ENCODE assay signal across 2 cellular contexts in genomic region chr9:110006657-110007056, GRCh38.
TF ChIP-seq lines count a peak whose summit lies in the region.

No MANE protein-coding gene starts in this region.

TF ChIP-seq in IMR-90, 13 proteins besides CTCF, POLR2A, EP300 and RAD21:
- TF ChIP-seq CHD1 (IDR thresholded peaks at IDR 0.05; ENCODE audit: low read depth, low read length) (no peak), MAFK (IDR thresholded peaks at IDR 0.05; ENCODE audit: low read depth, low read length) (no peak), MXI1 (IDR thresholded peaks at IDR 0.05; ENCODE audit: borderline replicate concordance, low read depth, low read length) (no peak), MAZ (IDR thresholded peaks at IDR 0.05; ENCODE audit: borderline replicate concordance, low read depth, low read length) (no peak), RFX5 (IDR thresholded peaks at IDR 0.05; ENCODE audit: low read depth, low read length) (no peak), BHLHE40 (IDR thresholded peaks at IDR 0.05; ENCODE audit: low read depth, low read length) (no peak)
TF ChIP-seq in IMR-90: peak in this region for 0.

TF ChIP-seq in GM12878, 131 proteins besides CTCF, POLR2A, EP300 and RAD21:
- no peak for TF ChIP-seq ATF7 (IDR thresholded peaks at IDR 0.05; ENCODE audit: low read depth)
- no peak for TF ChIP-seq DPF2 (IDR thresholded peaks at IDR 0.05)
- no peak for TF ChIP-seq FOS (IDR thresholded peaks at IDR 0.05; ENCODE audit: borderline replicate concordance, extremely low read depth, insufficient read length)
- TF ChIP-seq RELB (IDR thresholded peaks at IDR 0.05; ENCODE audit: low read depth): no peak
- no peak for TF ChIP-seq FOXK2 (IDR thresholded peaks at IDR 0.05)
- no peak for TF ChIP-seq NR2C2 (IDR thresholded peaks at IDR 0.05; ENCODE audit: borderline replicate concordance, control insufficient read depth, insufficient read length, low read depth)
- TF ChIP-seq ZNF622 (IDR thresholded peaks at IDR 0.05): no peak
- TF ChIP-seq ZSCAN29 (IDR thresholded peaks at IDR 0.05): no peak
- TF ChIP-seq, protein P1, sequence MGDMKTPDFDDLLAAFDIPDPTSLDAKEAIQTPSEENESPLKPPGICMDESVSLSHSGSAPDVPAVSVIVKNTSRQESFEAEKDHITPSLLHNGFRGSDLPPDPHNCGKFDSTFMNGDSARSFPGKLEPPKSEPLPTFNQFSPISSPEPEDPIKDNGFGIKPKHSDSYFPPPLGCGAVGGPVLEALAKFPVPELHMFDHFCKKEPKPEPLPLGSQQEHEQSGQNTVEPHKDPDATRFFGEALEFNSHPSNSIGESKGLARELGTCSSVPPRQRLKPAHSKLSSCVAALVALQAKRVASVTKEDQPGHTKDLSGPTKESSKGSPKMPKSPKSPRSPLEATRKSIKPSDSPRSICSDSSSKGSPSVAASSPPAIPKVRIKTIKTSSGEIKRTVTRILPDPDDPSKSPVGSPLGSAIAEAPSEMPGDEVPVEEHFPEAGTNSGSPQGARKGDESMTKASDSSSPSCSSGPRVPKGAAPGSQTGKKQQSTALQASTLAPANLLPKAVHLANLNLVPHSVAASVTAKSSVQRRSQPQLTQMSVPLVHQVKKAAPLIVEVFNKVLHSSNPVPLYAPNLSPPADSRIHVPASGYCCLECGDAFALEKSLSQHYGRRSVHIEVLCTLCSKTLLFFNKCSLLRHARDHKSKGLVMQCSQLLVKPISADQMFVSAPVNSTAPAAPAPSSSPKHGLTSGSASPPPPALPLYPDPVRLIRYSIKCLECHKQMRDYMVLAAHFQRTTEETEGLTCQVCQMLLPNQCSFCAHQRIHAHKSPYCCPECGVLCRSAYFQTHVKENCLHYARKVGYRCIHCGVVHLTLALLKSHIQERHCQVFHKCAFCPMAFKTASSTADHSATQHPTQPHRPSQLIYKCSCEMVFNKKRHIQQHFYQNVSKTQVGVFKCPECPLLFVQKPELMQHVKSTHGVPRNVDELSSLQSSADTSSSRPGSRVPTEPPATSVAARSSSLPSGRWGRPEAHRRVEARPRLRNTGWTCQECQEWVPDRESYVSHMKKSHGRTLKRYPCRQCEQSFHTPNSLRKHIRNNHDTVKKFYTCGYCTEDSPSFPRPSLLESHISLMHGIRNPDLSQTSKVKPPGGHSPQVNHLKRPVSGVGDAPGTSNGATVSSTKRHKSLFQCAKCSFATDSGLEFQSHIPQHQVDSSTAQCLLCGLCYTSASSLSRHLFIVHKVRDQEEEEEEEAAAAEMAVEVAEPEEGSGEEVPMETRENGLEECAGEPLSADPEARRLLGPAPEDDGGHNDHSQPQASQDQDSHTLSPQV (IDR thresholded peaks at IDR 0.05): no peak
- TF ChIP-seq, protein P2, sequence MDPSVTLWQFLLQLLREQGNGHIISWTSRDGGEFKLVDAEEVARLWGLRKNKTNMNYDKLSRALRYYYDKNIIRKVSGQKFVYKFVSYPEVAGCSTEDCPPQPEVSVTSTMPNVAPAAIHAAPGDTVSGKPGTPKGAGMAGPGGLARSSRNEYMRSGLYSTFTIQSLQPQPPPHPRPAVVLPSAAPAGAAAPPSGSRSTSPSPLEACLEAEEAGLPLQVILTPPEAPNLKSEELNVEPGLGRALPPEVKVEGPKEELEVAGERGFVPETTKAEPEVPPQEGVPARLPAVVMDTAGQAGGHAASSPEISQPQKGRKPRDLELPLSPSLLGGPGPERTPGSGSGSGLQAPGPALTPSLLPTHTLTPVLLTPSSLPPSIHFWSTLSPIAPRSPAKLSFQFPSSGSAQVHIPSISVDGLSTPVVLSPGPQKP (IDR thresholded peaks at IDR 0.05; ENCODE audit: low read depth, low read length): no peak
- no peak for TF ChIP-seq PBX3 (IDR thresholded peaks at IDR 0.05; ENCODE audit: insufficient replicate concordance, low read depth, low read length)
- TF ChIP-seq MTA2 (IDR thresholded peaks at IDR 0.05; ENCODE audit: low read depth): no peak
- no peak for TF ChIP-seq MEF2B (IDR thresholded peaks at IDR 0.05; ENCODE audit: partially characterized antibody, poor library complexity, severe bottlenecking)
- TF ChIP-seq MTA3 (IDR thresholded peaks at IDR 0.05; ENCODE audit: borderline replicate concordance, low read length): no peak
- TF ChIP-seq, protein P3, sequence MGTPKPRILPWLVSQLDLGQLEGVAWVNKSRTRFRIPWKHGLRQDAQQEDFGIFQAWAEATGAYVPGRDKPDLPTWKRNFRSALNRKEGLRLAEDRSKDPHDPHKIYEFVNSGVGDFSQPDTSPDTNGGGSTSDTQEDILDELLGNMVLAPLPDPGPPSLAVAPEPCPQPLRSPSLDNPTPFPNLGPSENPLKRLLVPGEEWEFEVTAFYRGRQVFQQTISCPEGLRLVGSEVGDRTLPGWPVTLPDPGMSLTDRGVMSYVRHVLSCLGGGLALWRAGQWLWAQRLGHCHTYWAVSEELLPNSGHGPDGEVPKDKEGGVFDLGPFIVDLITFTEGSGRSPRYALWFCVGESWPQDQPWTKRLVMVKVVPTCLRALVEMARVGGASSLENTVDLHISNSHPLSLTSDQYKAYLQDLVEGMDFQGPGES (IDR thresholded peaks at IDR 0.05): no peak
- no peak for TF ChIP-seq CREB1 (IDR thresholded peaks at IDR 0.05; ENCODE audit: low read depth)
- no peak for TF ChIP-seq BMI1 (IDR thresholded peaks at IDR 0.05; ENCODE audit: borderline replicate concordance)
- TF ChIP-seq RFX5 (IDR thresholded peaks at IDR 0.05; ENCODE audit: low read depth, low read length): no peak
